In the genomic region with DNA sequence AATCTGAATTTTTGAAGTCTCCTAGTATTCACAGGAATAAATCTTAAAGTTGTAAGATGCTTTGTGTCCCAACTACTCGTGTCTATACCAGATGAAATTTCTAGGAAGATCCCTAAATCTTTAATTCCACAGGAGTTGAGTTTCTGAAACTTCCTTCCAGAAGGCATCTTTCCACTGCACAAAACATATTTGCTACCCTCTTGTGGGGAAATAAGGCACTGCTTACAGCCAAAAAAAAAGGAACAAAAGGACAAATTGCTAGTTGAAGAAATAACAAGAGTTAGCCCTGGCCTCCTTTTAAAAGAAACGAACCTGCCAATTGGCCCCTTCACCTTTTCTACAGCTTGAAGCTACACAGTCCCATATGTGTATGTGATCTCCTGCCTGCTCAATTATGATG, we compare ENCODE assay signal across 8 cellular contexts. TPM values are rescaled to one million over a fixed set of nuclear protein-coding genes. Genes with fewer than 3 reads are reported as not detected.
A peak's percentile ranks its signal among the peaks of the same experiment; 100 is the strongest.
DNase-seq lines count a peak whose midpoint lies in the region; ATAC-seq and TF ChIP-seq lines count a peak whose summit lies in the region.

No MANE protein-coding gene starts in this region.

- H3F3A ChIP-seq in PC-3 (ENCODE audit: low read length, unreplicated experiment) = no peaks in the 10 kb centered on the region

- no peaks in the 10 kb centered on the region for H3K9me3 Mint-ChIP-seq in activated CD4-positive, alpha-beta T cell treated with anti-CD3 and anti-CD28 coated beads, Interleukin-2, amount 10 ng/mL, durations not matched to agents 7 days and 5 days

- CTCF ChIA-PET in PC-3 (lab: Charles Lee) = interaction anchor here (1.1 kb wide), 1 partner anchor 1940 kb away, joined by 3 read pairs; no protein-coding TSS in a partner anchor
- CTCF ChIA-PET in activated CD4-positive, alpha-beta T cell treated with anti-CD3 and anti-CD28 coated beads, Interleukin-2, amount 10 ng/mL, durations not matched to agents 7 days and 5 days (lab: Charles Lee) = no interaction called here

- H3K4me3 Mint-ChIP-seq in activated CD4-positive, alpha-beta T cell treated with anti-CD3 and anti-CD28 coated beads, Interleukin-2, amount 10 ng/mL, durations not matched to agents 7 days and 5 days = no peak overlapping the region

- H3K4me3 ChIP-seq in heart left ventricle = no peak overlapping the region
- H3K4me3 ChIP-seq in PC-3 (ENCODE audit: low read length) = no peak overlapping the region
- H3K4me3 ChIP-seq in upper lobe of right lung = no peak overlapping the region

- peak in 8 of 12 donors; percentile 11 to 45 (median 32) for TF ChIP-seq CTCF in heart left ventricle (IDR thresholded peaks at IDR 0.05)
- TF ChIP-seq CTCF in PC-3 (conservative IDR thresholded peaks at IDR 0.05; ENCODE audit: low read depth, low read length) = peak; percentile 52; the same call in 1 of the 2 replicates
- peak; percentile 43 for TF ChIP-seq CTCF in upper lobe of right lung (IDR thresholded peaks at IDR 0.05)

- H4K20me1 ChIP-seq in PC-3 (ENCODE audit: low read length) = no peaks in the 10 kb centered on the region

- H3K9ac ChIP-seq in PC-3 (ENCODE audit: low read length) = no peak overlapping the region

- no peak overlapping the region for H3K27ac Mint-ChIP-seq in activated CD4-positive, alpha-beta T cell treated with anti-CD3 and anti-CD28 coated beads, Interleukin-2, amount 10 ng/mL, durations not matched to agents 7 days and 5 days

- intact Hi-C loops in heart left ventricle (cut with DNase I) = loop anchor here in 9 of 10 donors (5.0 to 10.0 kb wide), 11 partner anchors 1054 to 1944 kb away; no protein-coding TSS in a partner anchor
- intact Hi-C loops in cardiac septum (cut with DNase I) = loop anchor here (5.0 to 10.0 kb wide), 3 partner anchors 1064 to 1764 kb away; no protein-coding TSS in a partner anchor
- intact Hi-C loops in PC-3 (cut with micrococcal nuclease) = loop anchor here (5.0 kb wide), 2 partner anchors 1906 to 1941 kb away; no protein-coding TSS in a partner anchor
- intact Hi-C loops in upper lobe of right lung (cut with DNase I) = no loop called here

- no peak for DNase-seq in heart left ventricle
- no peak for DNase-seq in cardiac septum (ENCODE audit: low spot score)
- peak; percentile 21 for DNase-seq in PC-3
- peak; percentile 8 for DNase-seq in foreskin melanocyte
- no peak for DNase-seq in upper lobe of right lung
- DNase-seq in activated CD4-positive, alpha-beta T cell treated with anti-CD3 and anti-CD28 coated beads, Interleukin-2, amount 10 ng/mL, durations not matched to agents 7 days and 5 days = no peak
- no peak for DNase-seq in DMS79 treated with DMSO at 0.1 percent for 48 hours (lab: John Stamatoyannopoulos, UW)
- no peak for DNase-seq in ureter (ENCODE audit: low spot score)

- 17 to 30% (median 26%) methylated on average over 2 of the region's 2 CpGs for WGBS in heart left ventricle, 4 donors

- no peaks in the 10 kb centered on the region for H3K4me1 ChIP-seq in heart left ventricle
- H3K4me1 ChIP-seq in PC-3 (ENCODE audit: insufficient read depth, low read length) = no peaks in the 10 kb centered on the region
- no peaks in the 10 kb centered on the region for H3K4me1 ChIP-seq in upper lobe of right lung

- no peaks in the 10 kb centered on the region for H3K4me1 Mint-ChIP-seq in activated CD4-positive, alpha-beta T cell treated with anti-CD3 and anti-CD28 coated beads, Interleukin-2, amount 10 ng/mL, durations not matched to agents 7 days and 5 days

- no peaks in the 10 kb centered on the region for H3K36me3 Mint-ChIP-seq in activated CD4-positive, alpha-beta T cell treated with anti-CD3 and anti-CD28 coated beads, Interleukin-2, amount 10 ng/mL, durations not matched to agents 7 days and 5 days (ENCODE audit: low read depth)

- H3K9me3 ChIP-seq in heart left ventricle = peaks cover 0 to 8% (median 0%) of the 10 kb centered on the region in 12 donors
- no peaks in the 10 kb centered on the region for H3K9me3 ChIP-seq in PC-3 (ENCODE audit: low read length)
- no peaks in the 10 kb centered on the region for H3K9me3 ChIP-seq in upper lobe of right lung

- H3K9me2 ChIP-seq in PC-3 (replicated peaks; ENCODE audit: low read length) = no peaks in the 10 kb centered on the region

- no peaks in the 10 kb centered on the region for H3K79me2 ChIP-seq in PC-3 (ENCODE audit: low read length)

- no peak for ATAC-seq in heart left ventricle
- ATAC-seq in PC-3 = no peak
- ATAC-seq in upper lobe of right lung = no peak

- no TSS peak for BruUV-seq in PC-3 (replicated peaks; lab: Mats Ljungman, UMichigan)

- peaks cover 20% of the 10 kb centered on the region for H3K27me3 Mint-ChIP-seq in activated CD4-positive, alpha-beta T cell treated with anti-CD3 and anti-CD28 coated beads, Interleukin-2, amount 10 ng/mL, durations not matched to agents 7 days and 5 days

- H3K27ac ChIP-seq in heart left ventricle = no peak overlapping the region
- H3K27ac ChIP-seq in PC-3 (ENCODE audit: low read length) = no peak overlapping the region
- H3K27ac ChIP-seq in upper lobe of right lung = no peak overlapping the region

- H3K27me3 ChIP-seq in heart left ventricle (peaks cover 0 to 41% (median 0%) of the 10 kb centered on the region in 9 donors), PC-3 (ENCODE audit: low read length) (peaks cover 16% of the 10 kb centered on the region), upper lobe of right lung (no peaks in the 10 kb centered on the region)

- POLR2A ChIA-PET in PC-3 (lab: Charles Lee; ENCODE audit: unreplicated experiment) = no interaction called here
- POLR2A ChIA-PET in activated CD4-positive, alpha-beta T cell treated with anti-CD3 and anti-CD28 coated beads, Interleukin-2, amount 10 ng/mL, durations not matched to agents 7 days and 5 days (lab: Charles Lee) = no interaction called here

- H3K36me3 ChIP-seq in heart left ventricle = no peaks in the 10 kb centered on the region
- H3K36me3 ChIP-seq in PC-3 (ENCODE audit: low read depth, low read length) = no peaks in the 10 kb centered on the region; the same call in 1 of the 2 replicates
- no peaks in the 10 kb centered on the region for H3K36me3 ChIP-seq in upper lobe of right lung

- no peak for TF ChIP-seq POLR2A in heart left ventricle (IDR thresholded peaks at IDR 0.05)

- no peak overlapping the region for H3K4me2 ChIP-seq in PC-3 (ENCODE audit: low read length)

- H2AFZ ChIP-seq in PC-3 (ENCODE audit: low read length) = no peak overlapping the region

RNA-seq across cellular contexts. Expression of gene TAFA4, which starts 54.0 kb away (rescaled TPM):
- not detected for total RNA-seq in heart left ventricle
- polyA plus RNA-seq in heart left ventricle = not detected
- total RNA-seq in cardiac septum = not detected
- not detected in 2 replicates for total RNA-seq in PC-3 (2014; rRNA removed)
- total RNA-seq in upper lobe of right lung = not detected
- total RNA-seq in activated CD4-positive, alpha-beta T cell treated with anti-CD3 and anti-CD28 coated beads, Interleukin-2, amount 10 ng/mL, durations not matched to agents 7 days and 5 days = not detected
- total RNA-seq in ureter = not detected

Comparison
In these comparisons a context has a peak if more than half of its experiments do, and no peak if none do; other contexts are left out.
1. DNase-seq: peak in PC-3 (single experiment) and foreskin melanocyte (single experiment); none in heart left ventricle (0 of 5), cardiac septum (single experiment), upper lobe of right lung (single experiment), activated CD4-positive, alpha-beta T cell treated with anti-CD3 and anti-CD28 coated beads, Interleukin-2, amount 10 ng/mL, durations not matched to agents 7 days and 5 days (single experiment), DMS79 treated with DMSO at 0.1 percent for 48 hours (single experiment) and ureter (single experiment).
2. Peak in every context shown above with its lines, with median percentiles within 50 percentile points of each other: CTCF ChIP-seq.